In genomic region chr7:137583199-137583598, GRCh38 we compare ENCODE assay signal across 19 cellular contexts.
"Had no signal": no experiment of that assay in that cellular context is flagged by ENCODE, and none has a peak within 500 bp of the region (broad histone marks: within the 10 kb centered on the region; RNA-seq: fewer than 3 reads in every experiment).

No MANE protein-coding gene starts in this region.

- H3K4me3 ChIP-seq: MG63 had no signal

- ATAC-seq: T-cell had no signal

- DNase-seq: Karpas-422, KG1, MG63, NCI-H1436, NCI-H187, NCI-H2029, NCI-H2081 treated with DMSO at 0.1 percent for 48 hours, NCI-H2171, NCI-H226, NCI-H446, NCI-H510A, NCI-H524 treated with DMSO at 0.1 percent for 48 hours, NCI-H69, NCI-H774, Right ventricle myocardium superior, RPMI8226, SW 1271, T-cell had no signal

- H3K27me3 ChIP-seq: MG63 had no signal

- H3K9me3 ChIP-seq: MG63 had no signal

- FAIRE-seq: RCC 7860 had no signal

- H3K36me3 ChIP-seq: MG63 had no signal
